9 cellular contexts compared by ENCODE assay signal in genomic region chr9:135282001-135282731, GRCh38.
DNase-seq lines count a peak whose midpoint lies in the region; ATAC-seq and TF ChIP-seq lines count a peak whose summit lies in the region.
"Had no signal": no experiment of that assay in that cellular context is flagged by ENCODE, and none has a peak within 500 bp of the region (broad histone marks: within the 10 kb centered on the region; RNA-seq: fewer than 3 reads in every experiment).

No MANE protein-coding gene starts in this region.

- TF ChIP-seq CTCF in foreskin fibroblast (IDR thresholded peaks at IDR 0.05; ENCODE audit: low read depth, low read length), result no peak

- DNase-seq in activated CD4-positive, alpha-beta T cell treated with anti-CD3 and anti-CD28 coated beads, Interleukin-2, amount 50 U/mL, for 48 hours, result peak; percentile 5 to 9
- DNase-seq in activated CD4-positive, alpha-beta T cell treated with anti-CD3 and anti-CD28 coated beads for 4 hours, result no peak
- DNase-seq in NCI-H748 treated with DMSO at 0.1 percent for 48 hours (lab: John Stamatoyannopoulos, UW), result peak; percentile 82
- peak; percentile 1 to 2 for DNase-seq in foreskin fibroblast
- DNase-seq in stimulated activated CD8-positive, alpha-beta memory T cell treated with anti-CD3 and anti-CD28 coated beads, Interleukin-4, amount 100 ng/mL, for 48 hours, result peak; percentile 26
- no peak for DNase-seq in mesenteric fat pad (ENCODE audit: low spot score)
- DNase-seq in stimulated activated effector memory CD8-positive, alpha-beta T cell treated with anti-CD3 and anti-CD28 coated beads, Interleukin-12 subunit alpha, Interleukin-12 subunit beta, amount 100 ng/mL, for 72 hours (ENCODE audit: low spot score in 2 of 2), result no peak
- DNase-seq: CD4-positive, CD25-positive, alpha-beta regulatory T cell had no signal

- H3K36me3 Mint-ChIP-seq in stimulated activated effector memory CD8-positive, alpha-beta T cell treated with anti-CD3 and anti-CD28 coated beads, Interleukin-12 subunit alpha, Interleukin-12 subunit beta, amount 100 ng/mL, for 72 hours, result no peaks in the 10 kb centered on the region
- H3K36me3 Mint-ChIP-seq: CD4-positive, CD25-positive, alpha-beta regulatory T cell had no signal

- ATAC-seq in GM21526 (IDR thresholded peaks at IDR 0.05; ENCODE audit: low FRiP score, unreplicated experiment), result no peak
- no peak for ATAC-seq in stimulated activated effector memory CD8-positive, alpha-beta T cell treated with anti-CD3 and anti-CD28 coated beads, Interleukin-12 subunit alpha, Interleukin-12 subunit beta, amount 100 ng/mL, for 72 hours

- no peak overlapping the region for H3K4me3 Mint-ChIP-seq in stimulated activated effector memory CD8-positive, alpha-beta T cell treated with anti-CD3 and anti-CD28 coated beads, Interleukin-12 subunit alpha, Interleukin-12 subunit beta, amount 100 ng/mL, for 72 hours
- H3K4me3 Mint-ChIP-seq: CD4-positive, CD25-positive, alpha-beta regulatory T cell had no signal

- no peak overlapping the region for H3K4me3 ChIP-seq in foreskin fibroblast (ENCODE audit: low read depth in 1 of 2, low read length in 2 of 2)

- no peak overlapping the region for H3K27ac Mint-ChIP-seq in stimulated activated effector memory CD8-positive, alpha-beta T cell treated with anti-CD3 and anti-CD28 coated beads, Interleukin-12 subunit alpha, Interleukin-12 subunit beta, amount 100 ng/mL, for 72 hours
- H3K27ac Mint-ChIP-seq: CD4-positive, CD25-positive, alpha-beta regulatory T cell had no signal

- H3K9me3 Mint-ChIP-seq in stimulated activated effector memory CD8-positive, alpha-beta T cell treated with anti-CD3 and anti-CD28 coated beads, Interleukin-12 subunit alpha, Interleukin-12 subunit beta, amount 100 ng/mL, for 72 hours, result no peaks in the 10 kb centered on the region
- H3K9me3 Mint-ChIP-seq: CD4-positive, CD25-positive, alpha-beta regulatory T cell had no signal

- peaks cover 2% of the 10 kb centered on the region for H3K4me1 Mint-ChIP-seq in stimulated activated effector memory CD8-positive, alpha-beta T cell treated with anti-CD3 and anti-CD28 coated beads, Interleukin-12 subunit alpha, Interleukin-12 subunit beta, amount 100 ng/mL, for 72 hours
- H3K4me1 Mint-ChIP-seq: CD4-positive, CD25-positive, alpha-beta regulatory T cell had no signal

Comparison
In these comparisons a context has a peak if more than half of its experiments do, and no peak if none do; other contexts are left out.
1. DNase-seq: peak in activated CD4-positive, alpha-beta T cell treated with anti-CD3 and anti-CD28 coated beads, Interleukin-2, amount 50 U/mL, for 48 hours (2 of 2), NCI-H748 treated with DMSO at 0.1 percent for 48 hours (single experiment), foreskin fibroblast (2 of 2) and stimulated activated CD8-positive, alpha-beta memory T cell treated with anti-CD3 and anti-CD28 coated beads, Interleukin-4, amount 100 ng/mL, for 48 hours (single experiment); none in activated CD4-positive, alpha-beta T cell treated with anti-CD3 and anti-CD28 coated beads for 4 hours (0 of 2), mesenteric fat pad (single experiment) and stimulated activated effector memory CD8-positive, alpha-beta T cell treated with anti-CD3 and anti-CD28 coated beads, Interleukin-12 subunit alpha, Interleukin-12 subunit beta, amount 100 ng/mL, for 72 hours (0 of 2).